ENCODE assay signal across 4 cellular contexts in the genomic region with DNA sequence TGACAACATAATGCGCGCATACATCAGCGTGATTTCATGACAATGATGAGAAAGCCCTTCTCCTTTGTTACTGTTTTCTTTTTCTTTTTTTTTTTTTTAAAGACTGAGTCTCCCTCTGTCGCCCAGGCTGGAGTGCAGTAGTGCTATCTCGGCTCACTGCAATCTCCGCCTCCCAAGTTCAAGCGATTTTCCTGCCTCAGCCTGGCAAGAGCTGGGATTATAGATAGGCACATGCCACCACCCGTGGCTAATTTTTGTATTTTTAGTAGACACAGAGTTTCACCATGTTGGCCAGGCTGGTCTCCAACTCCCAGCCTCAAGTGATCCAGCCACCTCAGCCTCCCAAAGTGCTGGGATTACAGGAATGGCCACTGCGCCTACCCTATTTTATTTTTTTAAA. TPM values are rescaled to one million over a fixed set of nuclear protein-coding genes. Genes with fewer than 3 reads are reported as not detected.
"Had no signal": no experiment of that assay in that cellular context is flagged by ENCODE, and none has a peak within 500 bp of the region (broad histone marks: within the 10 kb centered on the region; RNA-seq: fewer than 3 reads in every experiment).

No MANE protein-coding gene starts in this region.

RNA-seq across cellular contexts. Expression of gene SELPLG, which starts 20.9 kb away (rescaled TPM):
- total RNA-seq: mesothelial cell of epicardium had no signal

RNA-seq across cellular contexts. Expression of gene TMEM119, which starts 56.7 kb away (rescaled TPM):
- total RNA-seq: kidney epithelial cell; natural killer cell treated with Interleukin-12 subunit alpha and Interleukin-12 subunit beta and Interleukin-15 and Interleukin-18, amount 100 ng/mL, for 72 hours had no signal
- polyA plus RNA-seq: neural cell had no signal
